22 cellular contexts compared by ENCODE assay signal in genomic region chr4:85457752-85458467, GRCh38. TPM values are rescaled to one million over a fixed set of nuclear protein-coding genes. Genes with fewer than 3 reads are reported as not detected.
DNase-seq lines count a peak whose midpoint lies in the region; ATAC-seq and TF ChIP-seq lines count a peak whose summit lies in the region.
"Had no signal": no experiment of that assay in that cellular context is flagged by ENCODE, and none has a peak within 500 bp of the region (broad histone marks: within the 10 kb centered on the region; RNA-seq: fewer than 3 reads in every experiment).

No MANE protein-coding gene starts in this region.

- H3K36me3 ChIP-seq in GM23338 (ENCODE audit: insufficient read depth) (no peaks in the 10 kb centered on the region), body of pancreas (replicated peaks in 1 of 2; ENCODE audit: insufficient read depth in 1 of 2, low read depth in 2 of 2) (no peaks in the 10 kb centered on the region), gastrocnemius medialis (no peaks in the 10 kb centered on the region)

- no peaks in the 10 kb centered on the region for H3K36me3 Mint-ChIP-seq in GM23338 (ENCODE audit: low read depth)
- H3K36me3 Mint-ChIP-seq in Calu3 (ENCODE audit: insufficient read depth, unreplicated experiment), result no peaks in the 10 kb centered on the region

- H3K27me3 ChIP-seq in GM23338 (ENCODE audit: insufficient read depth), result no peaks in the 10 kb centered on the region
- H3K27me3 ChIP-seq in body of pancreas, result no peaks in the 10 kb centered on the region
- no peaks in the 10 kb centered on the region for H3K27me3 ChIP-seq in gastrocnemius medialis

- DNase-seq in GM23338 (ENCODE audit: low spot score) (no peak), body of pancreas (peak in 2 of 4 donors; percentile 12 to 31), left lobe of liver (ENCODE audit: low spot score) (no peak), gastrocnemius medialis (no peak), NCI-H2081 (lab: John Stamatoyannopoulos, UW) (no peak), Calu3 (no peak)
- DNase-seq: Caco-2; CD4-positive, alpha-beta T cell; DMS153; GF-D8; GM23248; HCEC 1CT; MM.1S; NCI-H1105; NCI-H1694 treated with DMSO at 0.1 percent for 48 hours; NCI-H2107; NCI-H524; NCI-H82; OCI-M1; SHP77 treated with DMSO at 0.1 percent for 48 hours had no signal

- no peak overlapping the region for H3K27ac ChIP-seq in GM23338 (ENCODE audit: low read depth)
- H3K27ac ChIP-seq in body of pancreas, result peak overlapping the region in 2 of 4 donors; percentile 6 to 26
- peak overlapping the region in 2 of 4 donors; percentile 3 to 7 for H3K27ac ChIP-seq in gastrocnemius medialis
- H3K27ac ChIP-seq: A549, GM23248 had no signal

- ATAC-seq in GM23338, result no peak
- peak; percentile 57 for ATAC-seq in body of pancreas
- ATAC-seq in left lobe of liver, result peak; percentile 71
- ATAC-seq in gastrocnemius medialis, result peak; percentile 36 to 79
- no peak for ATAC-seq in HG02763 (IDR thresholded peaks at IDR 0.05; ENCODE audit: unreplicated experiment)
- ATAC-seq: A549 had no signal

- 0 out of 2 replicates have a peak overlapping the region, but pooled peaks have one; percentile 1 for H2AFZ ChIP-seq in GM23338
- H2AFZ ChIP-seq: GM23248 had no signal

- no peaks in the 10 kb centered on the region for H3K4me1 ChIP-seq in GM23338 (ENCODE audit: insufficient read depth)
- H3K4me1 ChIP-seq in body of pancreas, result peaks cover 27% of the 10 kb centered on the region
- no peaks in the 10 kb centered on the region for H3K4me1 ChIP-seq in gastrocnemius medialis
- H3K4me1 ChIP-seq: A549 had no signal

- H3K4me1 Mint-ChIP-seq in GM23338, result no peaks in the 10 kb centered on the region
- peaks cover 7% of the 10 kb centered on the region for H3K4me1 Mint-ChIP-seq in Calu3 (ENCODE audit: low read depth, unreplicated experiment)

- no peaks in the 10 kb centered on the region for H3K9me3 ChIP-seq in body of pancreas
- no peaks in the 10 kb centered on the region for H3K9me3 ChIP-seq in gastrocnemius medialis
- H3K9me3 ChIP-seq: A549, Caco-2 had no signal

- WGBS in body of pancreas, 2 donors, result 59 to 61% methylated on average over 5 of the region's 5 CpGs

- no peaks in the 10 kb centered on the region for H3K79me2 ChIP-seq in GM23338 (replicated peaks; ENCODE audit: insufficient read depth)

- no peak overlapping the region for H3K4me2 ChIP-seq in GM23338
- H3K4me2 ChIP-seq: A549 had no signal

- TF ChIP-seq POLR2A in body of pancreas (IDR thresholded peaks at IDR 0.05) (no peak), gastrocnemius medialis (IDR thresholded peaks at IDR 0.05) (no peak)

- H3K4me3 Mint-ChIP-seq in GM23338, result no peak overlapping the region
- H3K4me3 Mint-ChIP-seq in Calu3 (ENCODE audit: low read depth, unreplicated experiment), result no peak overlapping the region
- H3K4me3 Mint-ChIP-seq: CD4-positive, alpha-beta T cell had no signal

- CTCF ChIA-PET in Calu3 (lab: Charles Lee), result no interaction called here

- H3K27me3 Mint-ChIP-seq in GM23338 (ENCODE audit: insufficient read depth, low read depth, poor library complexity) (no peaks in the 10 kb centered on the region), Calu3 (ENCODE audit: unreplicated experiment) (no peaks in the 10 kb centered on the region)
- H3K27me3 Mint-ChIP-seq: CD4-positive, alpha-beta T cell had no signal

- in situ Hi-C loops in gastrocnemius medialis (cut with MboI; ENCODE audit: low sequenced_read_pairs in 4 of 4), result no loop called here

- no peaks in the 10 kb centered on the region for H3F3A ChIP-seq in GM23338 (replicated peaks; ENCODE audit: low read depth)

- H3K4me3 ChIP-seq in GM23338, result no peak overlapping the region
- H3K4me3 ChIP-seq in body of pancreas, result no peak overlapping the region
- H3K4me3 ChIP-seq in gastrocnemius medialis, result no peak overlapping the region
- H3K4me3 ChIP-seq: A549, GM23248 had no signal

- H3K9me3 Mint-ChIP-seq in GM23338 (no peaks in the 10 kb centered on the region), Calu3 (ENCODE audit: low read depth, unreplicated experiment) (no peaks in the 10 kb centered on the region)
- H3K9me3 Mint-ChIP-seq: CD4-positive, alpha-beta T cell had no signal

- H3K27ac Mint-ChIP-seq in GM23338, result peak overlapping the region; percentile 34
- H3K27ac Mint-ChIP-seq in Calu3 (ENCODE audit: unreplicated experiment), result no peak overlapping the region
- H3K27ac Mint-ChIP-seq: CD4-positive, alpha-beta T cell had no signal

- H3K9me2 ChIP-seq in GM23338 (ENCODE audit: insufficient read depth), result no peaks in the 10 kb centered on the region; the same call in 1 of the 2 replicates

- H4K20me1 ChIP-seq in GM23338 (replicated peaks; ENCODE audit: insufficient read depth), result no peaks in the 10 kb centered on the region

- BruUV-seq in Calu3 (replicated peaks; lab: Mats Ljungman, UMichigan), result no TSS peak

- intact Hi-C loops in body of pancreas (cut with DNase I), result no loop called here
- intact Hi-C loops in gastrocnemius medialis (cut with DNase I; ENCODE audit: low total_unique reads), result no loop called here
- intact Hi-C loops in Calu3 (cut with micrococcal nuclease; ENCODE audit: unreplicated experiment), result no loop called here

- TF ChIP-seq CTCF in GM23338 (conservative IDR thresholded peaks at IDR 0.05; ENCODE audit: low read depth in 2 of 2), result no peak
- TF ChIP-seq CTCF in body of pancreas (IDR thresholded peaks at IDR 0.05), result no peak
- no peak for TF ChIP-seq CTCF in gastrocnemius medialis (IDR thresholded peaks at IDR 0.05 in 4 of 5, conservative IDR thresholded peaks at IDR 0.05 in 1 of 5)
- TF ChIP-seq CTCF in Calu3 (IDR thresholded peaks at IDR 0.05; ENCODE audit: unreplicated experiment), result no peak

TF ChIP-seq in GM23338, 12 proteins besides CTCF, POLR2A, EP300 and RAD21 (continues in another document):
- TF ChIP-seq ETS1 (IDR thresholded peaks at IDR 0.05), result no peak
- TF ChIP-seq EZH2 (IDR thresholded peaks at IDR 0.05; ENCODE audit: low read depth, unreplicated experiment), result no peak
- TF ChIP-seq JUNB (IDR thresholded peaks at IDR 0.05; ENCODE audit: unreplicated experiment), result no peak
- TF ChIP-seq STAT1 (IDR thresholded peaks at IDR 0.05; ENCODE audit: unreplicated experiment), result no peak
- no peak for TF ChIP-seq POLR2AphosphoS5 (IDR thresholded peaks at IDR 0.05; ENCODE audit: low read depth)
- TF ChIP-seq REST (IDR thresholded peaks at IDR 0.05; ENCODE audit: unreplicated experiment), result no peak
- TF ChIP-seq ZNF114 (CRISPR knock-in tag; IDR thresholded peaks at IDR 0.05), result no peak
- TF ChIP-seq EZH2phosphoT487 (IDR thresholded peaks at IDR 0.05; ENCODE audit: unreplicated experiment), result no peak
- no peak for TF ChIP-seq NANOG (IDR thresholded peaks at IDR 0.05; ENCODE audit: borderline replicate concordance)
- no peak for TF ChIP-seq ZNF331 (CRISPR knock-in tag; IDR thresholded peaks at IDR 0.05; ENCODE audit: low read depth)

RNA-seq across cellular contexts. Expression of gene ARHGAP24, which starts 17.0 kb away (rescaled TPM):
- 0.21 TPM in 1 of 2 replicates, not detected in the other for total RNA-seq in GM23338 (2014; rRNA removed; shearing (Covaris generic))
- 0.36 and 0.50 TPM in 2 replicates for polyA plus RNA-seq in GM23338 (2016; fragmentation: Nextera tagmentation; extraction: Ambion mirVana)
- total RNA-seq in body of pancreas, result 100 to 1,000 TPM in 1 of 2 donors, 10 to 100 TPM in 1; 43.3 to 113 TPM
- 6.8 TPM for total RNA-seq in left lobe of liver
- 1 to 10 TPM; 2.8 to 7.8 (median 5.3) TPM for total RNA-seq in gastrocnemius medialis
- 9.7 and 10.2 TPM in 2 replicates for total RNA-seq in Calu3 (2022)

Comparison
In these comparisons a context has a peak if more than half of its experiments do, and no peak if none do; other contexts are left out.
1. ATAC-seq: peak in body of pancreas (single experiment), left lobe of liver (single experiment) and gastrocnemius medialis (2 of 2); none in GM23338 (single experiment) and HG02763 (single experiment).